Comparison of ENCODE assay signal across 24 cellular contexts in the genomic region with DNA sequence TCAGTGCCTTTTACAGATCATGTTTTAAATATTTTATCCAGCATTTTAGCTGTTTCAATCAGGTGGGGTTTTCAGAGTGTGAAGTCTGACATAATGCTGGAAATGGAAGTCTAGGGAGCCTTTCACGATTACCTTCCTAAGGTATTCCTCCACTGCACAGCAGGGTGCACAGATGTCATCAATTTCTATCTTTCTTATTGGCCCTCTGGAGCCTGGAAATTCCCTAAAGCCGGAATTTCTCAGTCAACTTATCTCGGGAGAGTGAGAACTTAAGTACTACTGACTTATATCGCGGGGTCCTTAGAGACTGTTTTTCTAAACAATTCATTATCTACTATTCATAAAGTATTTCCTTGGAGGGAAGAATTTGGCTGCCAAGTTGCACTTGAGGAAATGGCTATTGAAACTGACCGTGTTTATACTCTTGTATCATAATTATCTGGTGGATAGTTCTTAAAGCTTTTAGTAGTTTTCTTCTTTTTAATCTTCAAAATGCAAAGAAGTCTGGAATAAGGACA.
"Had no signal": no experiment of that assay in that cellular context is flagged by ENCODE, and none has a peak within 500 bp of the region (broad histone marks: within the 10 kb centered on the region; RNA-seq: fewer than 3 reads in every experiment).

No MANE protein-coding gene starts in this region.

- H3K36me3 Mint-ChIP-seq: stimulated activated naive B cell treated with anti-CD40 and anti-IgM and Interleukin-4, amounts not matched to agents 10 μg/mL and 1 μg/mL and 100 μg/mL, for 72 hours had no signal

- H3K4me3 ChIP-seq: esophagus squamous epithelium, lower lobe of right lung, sigmoid colon, spleen, upper lobe of right lung had no signal

- H3K27ac Mint-ChIP-seq: activated CD4-positive, alpha-beta memory T cell treated with anti-CD3 and anti-CD28 coated beads, Interleukin-2, amount 10 ng/mL, durations not matched to agents 7 days and 5 days; activated naive CD4-positive, alpha-beta T cell treated with anti-CD3 and anti-CD28 coated beads for 36 hours; activated T-cell treated with anti-CD3 and anti-CD28 coated beads, Interleukin-2, amount 50 U/mL, for 24 hours; nephron; stimulated activated naive B cell treated with anti-CD40 and anti-IgM and Interleukin-4, amounts not matched to agents 10 μg/mL and 1 μg/mL and 100 μg/mL, for 72 hours had no signal

- H3K4me1 Mint-ChIP-seq: activated CD4-positive, alpha-beta memory T cell treated with anti-CD3 and anti-CD28 coated beads, Interleukin-2, amount 10 ng/mL, durations not matched to agents 7 days and 5 days; stimulated activated naive B cell treated with anti-CD40 and anti-IgM and Interleukin-4, amounts not matched to agents 10 μg/mL and 1 μg/mL and 100 μg/mL, for 72 hours had no signal

- H3K4me3 Mint-ChIP-seq: activated CD4-positive, alpha-beta memory T cell treated with anti-CD3 and anti-CD28 coated beads, Interleukin-2, amount 10 ng/mL, durations not matched to agents 7 days and 5 days; activated naive CD4-positive, alpha-beta T cell treated with anti-CD3 and anti-CD28 coated beads for 36 hours; activated T-cell treated with anti-CD3 and anti-CD28 coated beads, Interleukin-2, amount 50 U/mL, for 24 hours; nephron; stimulated activated naive B cell treated with anti-CD40 and anti-IgM and Interleukin-4, amounts not matched to agents 10 μg/mL and 1 μg/mL and 100 μg/mL, for 72 hours had no signal

- ATAC-seq: left colon; lower lobe of right lung; stimulated activated naive B cell treated with anti-CD40 and anti-IgM and Interleukin-4, amounts not matched to agents 10 μg/mL and 1 μg/mL and 100 μg/mL, for 72 hours; upper lobe of right lung had no signal

- DNase-seq: activated CD4-positive, alpha-beta memory T cell treated with anti-CD3 and anti-CD28 coated beads, Interleukin-2, amount 10 ng/mL, durations not matched to agents 7 days and 5 days; activated CD4-positive, alpha-beta T cell treated with anti-CD3 and anti-CD28 coated beads for 48 hours; activated CD4-positive, CD25-positive, alpha-beta regulatory T cell; activated naive CD4-positive, alpha-beta T cell treated with anti-CD3 and anti-CD28 coated beads for 36 hours; activated T-cell treated with anti-CD3 and anti-CD28 coated beads, Interleukin-2, amount 50 U/mL, for 24 hours; aorta; cortex of kidney; effector CD4-positive, alpha-beta T cell; esophagus squamous epithelium; foreskin fibroblast; hippocampal formation; islet precursor cell; left colon; lower lobe of right lung; midbrain; nucleus accumbens; sigmoid colon; spleen; stimulated activated CD4-positive, alpha-beta T cell treated with anti-CD3 and anti-CD28 coated beads, Interleukin-4, amount 100 ng/mL, for 4 hours; stimulated activated naive B cell treated with anti-CD40 and anti-IgM and Interleukin-4, amounts not matched to agents 10 μg/mL and 1 μg/mL and 100 μg/mL, for 72 hours; T-helper 1 cell; T1000; upper lobe of right lung had no signal

- H3K9me3 ChIP-seq: esophagus squamous epithelium, lower lobe of right lung, sigmoid colon, spleen, upper lobe of right lung had no signal

- H3K27me3 Mint-ChIP-seq: activated CD4-positive, alpha-beta memory T cell treated with anti-CD3 and anti-CD28 coated beads, Interleukin-2, amount 10 ng/mL, durations not matched to agents 7 days and 5 days; activated T-cell treated with anti-CD3 and anti-CD28 coated beads, Interleukin-2, amount 50 U/mL, for 24 hours had no signal
